In the genomic region with DNA sequence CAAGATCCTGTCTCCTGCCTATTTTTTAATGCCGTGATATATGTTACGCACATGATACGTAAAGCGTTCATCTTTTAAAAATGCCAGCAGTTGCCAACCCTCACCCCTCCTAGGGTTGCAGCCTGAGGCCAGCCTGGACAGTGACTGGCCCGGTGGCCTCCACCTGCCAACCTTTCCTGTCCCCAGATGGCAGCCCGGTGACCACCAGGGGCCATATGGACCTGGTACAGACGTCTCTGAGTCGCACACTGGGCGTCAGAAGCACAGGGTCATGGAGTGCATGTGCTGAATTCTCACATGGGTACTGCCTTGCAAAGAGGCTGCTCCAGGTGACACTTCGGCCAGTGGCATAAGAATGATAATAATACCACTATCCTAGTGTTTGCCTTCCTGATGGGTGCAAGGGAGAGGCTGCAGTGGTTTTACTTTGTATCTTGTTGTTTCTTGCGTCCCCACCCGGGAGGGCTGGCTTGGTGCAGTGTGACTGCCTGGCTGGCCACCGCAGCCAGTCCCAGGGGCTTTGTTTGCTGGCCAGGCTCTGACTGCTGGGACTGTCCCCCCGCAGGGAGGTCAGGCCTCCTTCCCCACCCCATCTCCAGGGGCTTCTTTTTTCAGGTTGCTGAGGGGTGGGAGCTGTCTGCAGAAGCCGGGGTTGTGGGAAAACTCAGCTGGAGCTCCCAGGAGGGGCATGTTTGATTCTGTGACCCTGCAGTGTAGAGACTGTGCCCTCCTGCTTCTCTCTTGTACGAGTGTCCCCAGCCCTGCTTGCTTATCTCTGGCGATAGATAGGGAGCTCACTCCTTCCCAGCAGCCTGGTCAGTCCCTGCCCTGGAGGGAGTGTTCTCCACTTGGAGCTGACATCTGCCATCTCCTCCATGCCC, we compare ENCODE assay signal across 1 cellular context.
TF ChIP-seq lines count a peak whose summit lies in the region.

No MANE protein-coding gene starts in this region.

TF ChIP-seq in H1, 55 proteins besides CTCF, POLR2A, EP300 and RAD21:
- TF ChIP-seq SAP30 (IDR thresholded peaks at IDR 0.05; ENCODE audit: insufficient read depth, insufficient replicate concordance, low read length) (no peak), MAFK (IDR thresholded peaks at IDR 0.05; ENCODE audit: low read depth, low read length) (no peak), NRF1 (IDR thresholded peaks at IDR 0.05; ENCODE audit: low read depth, low read length) (no peak), HDAC2 (IDR thresholded peaks at IDR 0.05; ENCODE audit: borderline replicate concordance in 1 of 2, low read depth in 2 of 2, low read length in 2 of 2) (no peak), NANOG (IDR thresholded peaks at IDR 0.05; ENCODE audit: insufficient read depth, low read depth, low read length, poor library complexity, severe bottlenecking) (no peak), BCL11A (IDR thresholded peaks at IDR 0.05; ENCODE audit: low read depth in 2 of 2, low read length in 2 of 2) (no peak), TAF1 (IDR thresholded peaks at IDR 0.05; ENCODE audit: low read depth, low read length) (no peak), RFX5 (IDR thresholded peaks at IDR 0.05; ENCODE audit: borderline replicate concordance, low read depth, low read length) (no peak), SUZ12 (IDR thresholded peaks at IDR 0.05; ENCODE audit: low read length) (no peak), JUND (IDR thresholded peaks at IDR 0.05; ENCODE audit: low read length) (no peak)
